11 cellular contexts compared by ENCODE assay signal in genomic region chr7:99679400-99680191, GRCh38. TPM values are rescaled to one million over a fixed set of nuclear protein-coding genes. Genes with fewer than 3 reads are reported as not detected.
DNase-seq lines count a peak whose midpoint lies in the region; ATAC-seq and TF ChIP-seq lines count a peak whose summit lies in the region.
"Had no signal": no experiment of that assay in that cellular context is flagged by ENCODE, and none has a peak within 500 bp of the region (broad histone marks: within the 10 kb centered on the region; RNA-seq: fewer than 3 reads in every experiment).

TSS of gene CYP3A5 (minus strand) at chr7:99679996. CDS start at chr7:99679896, 100 bp downstream.

- 41 to 44% methylated on average over 10 of the region's 10 CpGs for WGBS in GM23248 (ENCODE audit: low coverage in 1 of 2, low lambda C conversion rate in 2 of 2, missing lambda C conversion rate in 2 of 2), 2 experiments

- no peaks in the 10 kb centered on the region for H3K79me2 ChIP-seq in GM23248 (ENCODE audit: insufficient read depth)

- peak; percentile 72 for ATAC-seq in sciatic nerve
- ATAC-seq: activated T-cell treated with anti-CD3 and anti-CD28 coated beads, Interleukin-2, amount 50 U/mL, for 72 hours had no signal

- no peaks in the 10 kb centered on the region for H3K9me2 ChIP-seq in GM23248 (ENCODE audit: insufficient read depth)

- H3K9me3 ChIP-seq in GM23248 (ENCODE audit: low read depth): no peaks in the 10 kb centered on the region
- no peaks in the 10 kb centered on the region; the same call in 1 of the 2 replicates for H3K9me3 ChIP-seq in SK-N-MC (ENCODE audit: low read depth, low read length)
- peaks cover 4% of the 10 kb centered on the region for H3K9me3 ChIP-seq in WERI-Rb-1 (ENCODE audit: severe bottlenecking)

- H3F3A ChIP-seq in GM23248 (ENCODE audit: insufficient read depth): no peaks in the 10 kb centered on the region

- H2AFZ ChIP-seq in GM23248: no peak within 1 kb of the TSS

- TF ChIP-seq CTCF in WERI-Rb-1 (IDR thresholded peaks at IDR 0.05; ENCODE audit: low read depth, low read length): no peak

- H3K9ac ChIP-seq in GM23248 (no peak within 1 kb of the TSS), SK-N-MC (ENCODE audit: insufficient read length) (peak within 1 kb of the TSS; percentile 0)

- H3K36me3 ChIP-seq in GM23248 (ENCODE audit: low read depth) (no peaks in the 10 kb centered on the region), SK-N-MC (ENCODE audit: insufficient read depth, low read length) (no peaks in the 10 kb centered on the region), WERI-Rb-1 (no peaks in the 10 kb centered on the region)

- in situ Hi-C loops in GM23248 (cut with MboI): no loop called here

- DNase-seq in GM23248: peak; percentile 26
- no peak for DNase-seq in SK-N-MC (ENCODE audit: low read depth, low spot score)
- peak; percentile 28 for DNase-seq in inferior parietal cortex (ENCODE audit: extremely low spot score)
- no peak for DNase-seq in sciatic nerve (ENCODE audit: low spot score)
- no peak for DNase-seq in GF-D8 (lab: John Stamatoyannopoulos, UW)
- no peak for DNase-seq in WERI-Rb-1
- no peak for DNase-seq in NOMO-1 treated with dmso at 0.1 percent for 144 hours (lab: John Stamatoyannopoulos, UW; ENCODE audit: unreplicated experiment)
- DNase-seq in NCI-H345 treated with DMSO at 0.1 percent for 48 hours (lab: John Stamatoyannopoulos, UW; ENCODE audit: unreplicated experiment): no peak
- DNase-seq: activated T-cell treated with anti-CD3 and anti-CD28 coated beads, Interleukin-2, amount 50 U/mL, for 72 hours; effector memory CD4-positive, alpha-beta T cell; NCI-H187 had no signal

- H3K4me1 ChIP-seq in GM23248 (ENCODE audit: insufficient read depth): no peaks in the 10 kb centered on the region

- H3K27me3 ChIP-seq in GM23248 (replicated peaks; ENCODE audit: insufficient read depth) (no peaks in the 10 kb centered on the region), WERI-Rb-1 (ENCODE audit: insufficient read depth, low read depth, severe bottlenecking) (no peaks in the 10 kb centered on the region)

- H3K27ac ChIP-seq in GM23248 (no peak within 1 kb of the TSS), SK-N-MC (no peak within 1 kb of the TSS; the same call in 1 of the 2 replicates), WERI-Rb-1 (no peak within 1 kb of the TSS)

- no peak within 1 kb of the TSS for H3K4me2 ChIP-seq in GM23248 (ENCODE audit: unreplicated experiment)

- H3K4me3 ChIP-seq in GM23248 (no peak within 1 kb of the TSS), SK-N-MC (peak within 1 kb of the TSS; percentile 67), WERI-Rb-1 (ENCODE audit: low read depth, low read length) (no peak within 1 kb of the TSS)

- no peaks in the 10 kb centered on the region for H4K20me1 ChIP-seq in GM23248 (ENCODE audit: insufficient read depth)

- intact Hi-C loops in sciatic nerve (cut with DNase I): no loop called here

RNA-seq across cellular contexts. Expression of gene CYP3A5, which starts in this region (rescaled TPM):
- total RNA-seq in GM23248 (2014; rRNA removed; shearing (Covaris generic)): not detected in 2 replicates
- 0.26 and 0.33 TPM in 2 replicates for polyA plus RNA-seq in GM23248 (2016; fragmentation: Nextera tagmentation; extraction: Ambion mirVana)
- total RNA-seq in sciatic nerve: 4.6 TPM

Comparison
In these comparisons a context has a peak if more than half of its experiments do, and no peak if none do; other contexts are left out.
1. Peak in DNase-seq in GM23248; RNA of the gene not detected or under 1 TPM.